ENCODE assay signal across 1 cellular context in genomic region chr17:79796570-79797491, GRCh38.
A peak's percentile ranks its signal among the peaks of the same experiment; 100 is the strongest.
TF ChIP-seq lines count a peak whose summit lies in the region.

Gene CBX8, minus strand, starts transcription at chr17:79797077. Its CDS starts 79 bp downstream, at chr17:79796998.

TF ChIP-seq in K562, 482 proteins besides CTCF, POLR2A, EP300 and RAD21 (continued from another document and continues in another):
- TF ChIP-seq, protein P1, sequence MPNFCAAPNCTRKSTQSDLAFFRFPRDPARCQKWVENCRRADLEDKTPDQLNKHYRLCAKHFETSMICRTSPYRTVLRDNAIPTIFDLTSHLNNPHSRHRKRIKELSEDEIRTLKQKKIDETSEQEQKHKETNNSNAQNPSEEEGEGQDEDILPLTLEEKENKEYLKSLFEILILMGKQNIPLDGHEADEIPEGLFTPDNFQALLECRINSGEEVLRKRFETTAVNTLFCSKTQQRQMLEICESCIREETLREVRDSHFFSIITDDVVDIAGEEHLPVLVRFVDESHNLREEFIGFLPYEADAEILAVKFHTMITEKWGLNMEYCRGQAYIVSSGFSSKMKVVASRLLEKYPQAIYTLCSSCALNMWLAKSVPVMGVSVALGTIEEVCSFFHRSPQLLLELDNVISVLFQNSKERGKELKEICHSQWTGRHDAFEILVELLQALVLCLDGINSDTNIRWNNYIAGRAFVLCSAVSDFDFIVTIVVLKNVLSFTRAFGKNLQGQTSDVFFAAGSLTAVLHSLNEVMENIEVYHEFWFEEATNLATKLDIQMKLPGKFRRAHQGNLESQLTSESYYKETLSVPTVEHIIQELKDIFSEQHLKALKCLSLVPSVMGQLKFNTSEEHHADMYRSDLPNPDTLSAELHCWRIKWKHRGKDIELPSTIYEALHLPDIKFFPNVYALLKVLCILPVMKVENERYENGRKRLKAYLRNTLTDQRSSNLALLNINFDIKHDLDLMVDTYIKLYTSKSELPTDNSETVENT (CRISPR knock-in tag; IDR thresholded peaks at IDR 0.05): no peak; the same call in 1 of the 2 replicates
- TF ChIP-seq CSDE1 (IDR thresholded peaks at IDR 0.05) (peak in 1 of 2 experiments; percentile 62; a peak in 1 of 4 replicates), GTF2A2 (tag; IDR thresholded peaks at IDR 0.05) (no peak), EZH2 (IDR thresholded peaks at IDR 0.05; ENCODE audit: borderline replicate concordance, low read depth, low read length) (no peak), ZNF23 (CRISPR knock-in tag; IDR thresholded peaks at IDR 0.05) (no peak), ZBTB1 (CRISPR knock-in tag; IDR thresholded peaks at IDR 0.05; ENCODE audit: borderline replicate concordance, low read depth) (no peak), CBFA2T3 (IDR thresholded peaks at IDR 0.05) (no peak), PRMT5 (CRISPR knock-in tag; IDR thresholded peaks at IDR 0.05) (no peak), SAFB (IDR thresholded peaks at IDR 0.05; ENCODE audit: borderline replicate concordance, low read depth, low read length) (peak; percentile 75), CCAR2 (IDR thresholded peaks at IDR 0.05; ENCODE audit: low read depth, low read length) (no peak), SP1 (CRISPR knock-in tag; IDR thresholded peaks at IDR 0.05) (peak; percentile 95), JUNB (CRISPR knock-in tag; conservative IDR thresholded peaks at IDR 0.05) (no peak), BCLAF1 (IDR thresholded peaks at IDR 0.05; ENCODE audit: borderline replicate concordance in 1 of 2, control insufficient read depth in 1 of 2, low read depth in 2 of 2, low read length in 1 of 2) (no peak), HLTF (IDR thresholded peaks at IDR 0.05) (no peak), PHB2 (IDR thresholded peaks at IDR 0.05; ENCODE audit: low read depth) (no peak), ZNF165 (CRISPR knock-in tag; IDR thresholded peaks at IDR 0.05; ENCODE audit: borderline replicate concordance) (no peak), ILK (tag; IDR thresholded peaks at IDR 0.05; ENCODE audit: borderline replicate concordance, low read depth) (no peak), HNRNPL (IDR thresholded peaks at IDR 0.05; ENCODE audit: low read depth, low read length) (no peak), NEUROD1 (IDR thresholded peaks at IDR 0.05; ENCODE audit: borderline replicate concordance, low read depth, low read length, partially characterized antibody) (peak; percentile 94), ZNF766 (CRISPR knock-in tag; conservative IDR thresholded peaks at IDR 0.05) (no peak), MAFG (tag; conservative IDR thresholded peaks at IDR 0.05) (no peak), RBM22 (IDR thresholded peaks at IDR 0.05; ENCODE audit: low read depth, low read length, poor library complexity, severe bottlenecking) (no peak), ASH1L (IDR thresholded peaks at IDR 0.05; ENCODE audit: borderline replicate concordance, low read depth, partially characterized antibody) (peak; percentile 73), BMI1 (IDR thresholded peaks at IDR 0.05; ENCODE audit: low read length) (peak; percentile 72; the same call in 1 of the 2 replicates), SMARCA5 (IDR thresholded peaks at IDR 0.05) (no peak), DNMT1 (IDR thresholded peaks at IDR 0.05) (no peak), HDGF (IDR thresholded peaks at IDR 0.05) (no peak), CHD2 (IDR thresholded peaks at IDR 0.05; ENCODE audit: low read depth, low read length) (peak; percentile 66; the same call in 1 of the 2 replicates), ZBTB26 (CRISPR knock-in tag; IDR thresholded peaks at IDR 0.05) (no peak), KLF16 (IDR thresholded peaks at IDR 0.05) (peak; percentile 64; the same call in 1 of the 2 replicates), ATF1 (CRISPR knock-in tag; IDR thresholded peaks at IDR 0.05) (peak; percentile 42; the same call in 1 of the 2 replicates), ATF1 (tag; IDR thresholded peaks at IDR 0.05) (peak; percentile 95), SPI1 (IDR thresholded peaks at IDR 0.05; ENCODE audit: borderline replicate concordance, low read depth, low read length) (0 out of 2 replicates have a peak, but pooled peaks have one; percentile 4), TGIF2 (CRISPR knock-in tag; IDR thresholded peaks at IDR 0.05) (no peak), RBFOX2 (IDR thresholded peaks at IDR 0.05; ENCODE audit: low read depth, low read length) (peak; percentile 85), E2F6 (IDR thresholded peaks at IDR 0.05; ENCODE audit: borderline replicate concordance in 1 of 2, extremely low read depth in 1 of 2, insufficient read depth in 1 of 2, insufficient read length in 1 of 2, low read depth in 1 of 2, low read length in 1 of 2, poor library complexity in 1 of 2, severe bottlenecking in 1 of 2) (peak in 1 of 2 experiments; percentile 6), GTF2E2 (tag; IDR thresholded peaks at IDR 0.05) (no peak), HMG20B (CRISPR knock-in tag; IDR thresholded peaks at IDR 0.05) (no peak)
- TF ChIP-seq, protein P2, sequence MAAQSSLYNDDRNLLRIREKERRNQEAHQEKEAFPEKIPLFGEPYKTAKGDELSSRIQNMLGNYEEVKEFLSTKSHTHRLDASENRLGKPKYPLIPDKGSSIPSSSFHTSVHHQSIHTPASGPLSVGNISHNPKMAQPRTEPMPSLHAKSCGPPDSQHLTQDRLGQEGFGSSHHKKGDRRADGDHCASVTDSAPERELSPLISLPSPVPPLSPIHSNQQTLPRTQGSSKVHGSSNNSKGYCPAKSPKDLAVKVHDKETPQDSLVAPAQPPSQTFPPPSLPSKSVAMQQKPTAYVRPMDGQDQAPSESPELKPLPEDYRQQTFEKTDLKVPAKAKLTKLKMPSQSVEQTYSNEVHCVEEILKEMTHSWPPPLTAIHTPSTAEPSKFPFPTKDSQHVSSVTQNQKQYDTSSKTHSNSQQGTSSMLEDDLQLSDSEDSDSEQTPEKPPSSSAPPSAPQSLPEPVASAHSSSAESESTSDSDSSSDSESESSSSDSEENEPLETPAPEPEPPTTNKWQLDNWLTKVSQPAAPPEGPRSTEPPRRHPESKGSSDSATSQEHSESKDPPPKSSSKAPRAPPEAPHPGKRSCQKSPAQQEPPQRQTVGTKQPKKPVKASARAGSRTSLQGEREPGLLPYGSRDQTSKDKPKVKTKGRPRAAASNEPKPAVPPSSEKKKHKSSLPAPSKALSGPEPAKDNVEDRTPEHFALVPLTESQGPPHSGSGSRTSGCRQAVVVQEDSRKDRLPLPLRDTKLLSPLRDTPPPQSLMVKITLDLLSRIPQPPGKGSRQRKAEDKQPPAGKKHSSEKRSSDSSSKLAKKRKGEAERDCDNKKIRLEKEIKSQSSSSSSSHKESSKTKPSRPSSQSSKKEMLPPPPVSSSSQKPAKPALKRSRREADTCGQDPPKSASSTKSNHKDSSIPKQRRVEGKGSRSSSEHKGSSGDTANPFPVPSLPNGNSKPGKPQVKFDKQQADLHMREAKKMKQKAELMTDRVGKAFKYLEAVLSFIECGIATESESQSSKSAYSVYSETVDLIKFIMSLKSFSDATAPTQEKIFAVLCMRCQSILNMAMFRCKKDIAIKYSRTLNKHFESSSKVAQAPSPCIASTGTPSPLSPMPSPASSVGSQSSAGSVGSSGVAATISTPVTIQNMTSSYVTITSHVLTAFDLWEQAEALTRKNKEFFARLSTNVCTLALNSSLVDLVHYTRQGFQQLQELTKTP (IDR thresholded peaks at IDR 0.05; ENCODE audit: low read depth in 1 of 2, partially characterized antibody in 2 of 2): no peak
- TF ChIP-seq, protein P3, sequence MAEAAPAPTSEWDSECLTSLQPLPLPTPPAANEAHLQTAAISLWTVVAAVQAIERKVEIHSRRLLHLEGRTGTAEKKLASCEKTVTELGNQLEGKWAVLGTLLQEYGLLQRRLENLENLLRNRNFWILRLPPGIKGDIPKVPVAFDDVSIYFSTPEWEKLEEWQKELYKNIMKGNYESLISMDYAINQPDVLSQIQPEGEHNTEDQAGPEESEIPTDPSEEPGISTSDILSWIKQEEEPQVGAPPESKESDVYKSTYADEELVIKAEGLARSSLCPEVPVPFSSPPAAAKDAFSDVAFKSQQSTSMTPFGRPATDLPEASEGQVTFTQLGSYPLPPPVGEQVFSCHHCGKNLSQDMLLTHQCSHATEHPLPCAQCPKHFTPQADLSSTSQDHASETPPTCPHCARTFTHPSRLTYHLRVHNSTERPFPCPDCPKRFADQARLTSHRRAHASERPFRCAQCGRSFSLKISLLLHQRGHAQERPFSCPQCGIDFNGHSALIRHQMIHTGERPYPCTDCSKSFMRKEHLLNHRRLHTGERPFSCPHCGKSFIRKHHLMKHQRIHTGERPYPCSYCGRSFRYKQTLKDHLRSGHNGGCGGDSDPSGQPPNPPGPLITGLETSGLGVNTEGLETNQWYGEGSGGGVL (CRISPR knock-in tag; IDR thresholded peaks at IDR 0.05): no peak
- TF ChIP-seq, protein P4, sequence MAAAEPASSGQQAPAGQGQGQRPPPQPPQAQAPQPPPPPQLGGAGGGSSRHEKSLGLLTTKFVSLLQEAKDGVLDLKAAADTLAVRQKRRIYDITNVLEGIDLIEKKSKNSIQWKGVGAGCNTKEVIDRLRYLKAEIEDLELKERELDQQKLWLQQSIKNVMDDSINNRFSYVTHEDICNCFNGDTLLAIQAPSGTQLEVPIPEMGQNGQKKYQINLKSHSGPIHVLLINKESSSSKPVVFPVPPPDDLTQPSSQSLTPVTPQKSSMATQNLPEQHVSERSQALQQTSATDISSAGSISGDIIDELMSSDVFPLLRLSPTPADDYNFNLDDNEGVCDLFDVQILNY (CRISPR knock-in tag; IDR thresholded peaks at IDR 0.05): no peak
- TF ChIP-seq, protein P5, sequence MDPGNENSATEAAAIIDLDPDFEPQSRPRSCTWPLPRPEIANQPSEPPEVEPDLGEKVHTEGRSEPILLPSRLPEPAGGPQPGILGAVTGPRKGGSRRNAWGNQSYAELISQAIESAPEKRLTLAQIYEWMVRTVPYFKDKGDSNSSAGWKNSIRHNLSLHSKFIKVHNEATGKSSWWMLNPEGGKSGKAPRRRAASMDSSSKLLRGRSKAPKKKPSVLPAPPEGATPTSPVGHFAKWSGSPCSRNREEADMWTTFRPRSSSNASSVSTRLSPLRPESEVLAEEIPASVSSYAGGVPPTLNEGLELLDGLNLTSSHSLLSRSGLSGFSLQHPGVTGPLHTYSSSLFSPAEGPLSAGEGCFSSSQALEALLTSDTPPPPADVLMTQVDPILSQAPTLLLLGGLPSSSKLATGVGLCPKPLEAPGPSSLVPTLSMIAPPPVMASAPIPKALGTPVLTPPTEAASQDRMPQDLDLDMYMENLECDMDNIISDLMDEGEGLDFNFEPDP (CRISPR knock-in tag; IDR thresholded peaks at IDR 0.05): no peak
- TF ChIP-seq, protein P6, sequence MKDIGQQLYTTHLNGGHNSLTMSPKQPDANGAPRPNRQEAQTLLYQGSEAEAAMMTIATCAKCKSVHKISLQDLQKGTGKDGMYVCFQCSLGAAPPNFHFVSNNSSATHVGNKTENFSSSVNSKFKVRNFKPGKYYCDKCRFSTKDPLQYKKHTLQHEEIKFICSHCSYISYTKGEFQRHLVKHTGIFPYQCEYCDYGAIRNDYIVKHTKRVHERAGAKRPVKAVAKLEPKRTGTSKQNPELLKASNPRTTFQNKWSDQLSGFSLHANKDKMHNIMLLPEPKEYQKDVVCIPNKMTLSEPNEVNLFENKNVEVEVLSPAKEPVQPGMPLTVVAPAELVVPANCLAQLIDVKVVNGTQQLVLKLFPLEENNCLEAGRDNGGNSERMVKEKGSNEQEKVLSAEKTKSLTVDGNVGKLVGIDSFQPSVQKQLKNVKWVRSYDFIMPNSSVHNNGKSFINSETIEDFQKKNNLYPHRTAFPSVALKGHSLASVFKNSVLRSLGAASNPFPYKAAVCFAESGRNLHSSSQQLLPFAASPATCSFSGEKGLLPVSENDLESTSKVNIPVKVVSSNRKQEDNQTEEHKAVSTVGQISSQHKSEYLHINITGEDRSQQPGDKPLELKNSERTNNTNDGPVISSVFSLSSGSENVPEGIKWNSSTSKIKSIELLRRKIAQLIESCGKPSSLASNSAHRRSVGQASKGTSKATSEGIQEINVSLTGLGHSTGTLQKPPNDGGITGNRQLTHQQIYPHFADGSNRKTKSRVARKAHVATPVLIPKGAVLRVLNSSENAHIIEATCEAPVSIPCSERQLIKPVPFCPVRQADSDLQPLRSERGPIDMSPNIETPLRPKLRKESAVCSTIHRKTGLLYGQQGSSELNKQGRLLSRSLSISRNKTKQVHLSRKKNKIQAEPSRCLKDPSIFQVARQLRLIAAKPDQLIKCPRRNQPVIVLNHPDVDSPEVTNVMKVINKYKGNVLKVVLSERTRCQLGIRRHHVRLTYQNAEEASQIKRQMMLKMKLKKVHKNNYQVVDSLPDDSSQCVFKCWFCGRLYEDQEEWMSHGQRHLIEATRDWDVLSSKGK (CRISPR knock-in tag; IDR thresholded peaks at IDR 0.05): no peak
